In the genomic region with DNA sequence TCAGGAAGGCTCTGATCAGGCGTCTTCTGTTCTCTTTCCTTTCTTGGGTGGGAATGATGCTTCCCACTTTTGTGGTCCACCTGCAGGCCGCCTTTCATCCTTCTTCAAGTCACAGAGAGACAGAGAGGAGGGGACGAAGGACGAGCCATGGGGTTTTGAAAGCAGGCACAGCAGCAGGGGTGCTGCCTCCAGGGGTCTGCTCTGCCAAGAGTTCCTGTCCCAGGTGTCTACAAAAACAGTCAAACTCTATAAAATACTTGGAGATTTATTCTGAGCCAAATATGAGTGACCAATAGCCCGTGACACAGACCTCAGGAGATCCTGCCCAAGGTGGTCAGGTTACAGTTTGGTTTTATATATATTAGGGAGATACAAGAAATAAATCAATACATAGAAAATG, we compare ENCODE assay signal across 18 cellular contexts. TPM values are rescaled to one million over a fixed set of nuclear protein-coding genes. Genes with fewer than 3 reads are reported as not detected.
DNase-seq lines count a peak whose midpoint lies in the region; ATAC-seq, FAIRE-seq and TF ChIP-seq lines count a peak whose summit lies in the region.
"Had no signal": no experiment of that assay in that cellular context is flagged by ENCODE, and none has a peak within 500 bp of the region (broad histone marks: within the 10 kb centered on the region; RNA-seq: fewer than 3 reads in every experiment).

No MANE protein-coding gene starts in this region.

- POLR2A ChIA-PET in activated CD4-positive, alpha-beta T cell treated with anti-CD3 and anti-CD28 coated beads, Interleukin-2, amount 10 ng/mL, durations not matched to agents 7 days and 5 days (lab: Charles Lee) = interaction anchor here (0.7 to 1.6 kb wide), 5 partner anchors 34 to 66 kb away, joined by 3 to 7 read pairs (median 4); a partner anchor contains a TSS
- POLR2A ChIA-PET in activated CD4-positive, alpha-beta T cell treated with anti-CD3 and anti-CD28 coated beads for 36 hours (lab: Charles Lee) = interaction anchor here (0.7 to 4.2 kb wide), 6 partner anchors 19 to 59 kb away, joined by 3 to 52 read pairs (median 6); a partner anchor contains a TSS
- POLR2A ChIA-PET in RWPE1 (lab: Yijun Ruan, JAX; ENCODE audit: low non-redundant PET) = no interaction called here

- H3K4me3 ChIP-seq in HUES64 (ENCODE audit: low read length) (no peak overlapping the region), kidney (ENCODE audit: low read length in 2 of 2) (no peak overlapping the region), subcutaneous abdominal adipose tissue (ENCODE audit: low read depth in 1 of 5, low read length in 5 of 5) (no peak overlapping the region)
- H3K4me3 ChIP-seq: neural progenitor cell had no signal

- peak overlapping the region; percentile 12 for H3K4me3 Mint-ChIP-seq in activated CD4-positive, alpha-beta T cell treated with anti-CD3 and anti-CD28 coated beads, Interleukin-2, amount 10 ng/mL, durations not matched to agents 7 days and 5 days
- H3K4me3 Mint-ChIP-seq in activated CD4-positive, alpha-beta T cell treated with anti-CD3 and anti-CD28 coated beads for 36 hours = no peak overlapping the region
- H3K4me3 Mint-ChIP-seq in HFFc6 = no peak overlapping the region
- H3K4me3 Mint-ChIP-seq: neural progenitor cell had no signal

- 79% methylated on average over 4 of the region's 5 CpGs for WGBS in HUES64

- H3K4me1 Mint-ChIP-seq in activated CD4-positive, alpha-beta T cell treated with anti-CD3 and anti-CD28 coated beads, Interleukin-2, amount 10 ng/mL, durations not matched to agents 7 days and 5 days = peaks cover 17% of the 10 kb centered on the region
- peaks cover 66% of the 10 kb centered on the region for H3K4me1 Mint-ChIP-seq in activated CD4-positive, alpha-beta T cell treated with anti-CD3 and anti-CD28 coated beads for 36 hours
- H3K4me1 Mint-ChIP-seq in HFFc6 (ENCODE audit: low read depth) = peaks cover 5% of the 10 kb centered on the region; the same call in 1 of the 2 replicates

- CTCF ChIA-PET in activated CD4-positive, alpha-beta T cell treated with anti-CD3 and anti-CD28 coated beads, Interleukin-2, amount 10 ng/mL, durations not matched to agents 7 days and 5 days (lab: Charles Lee) = interaction anchor here (0.6 to 5.2 kb wide), 9 partner anchors 10 to 1328 kb away, joined by 3 to 28 read pairs (median 5); a partner anchor contains a TSS
- CTCF ChIA-PET in activated CD4-positive, alpha-beta T cell treated with anti-CD3 and anti-CD28 coated beads for 36 hours (lab: Charles Lee) = interaction anchor here (1.7 to 7.3 kb wide), 8 partner anchors 13 to 106 kb away, joined by 7 to 85 read pairs (median 12); a partner anchor contains a TSS
- CTCF ChIA-PET in RWPE1 (lab: Yijun Ruan, JAX) = interaction anchor here (1.2 kb wide), 1 partner anchor 106 kb away, joined by 3 read pairs; no protein-coding TSS in a partner anchor

- no peak for ATAC-seq in activated CD4-positive, alpha-beta T cell treated with anti-CD3 and anti-CD28 coated beads for 36 hours

- no peak for TF ChIP-seq CTCF in kidney (IDR thresholded peaks at IDR 0.05; ENCODE audit: borderline replicate concordance, extremely low read depth, insufficient read depth)
- no peak for TF ChIP-seq CTCF in RWPE1 (conservative IDR thresholded peaks at IDR 0.05; ENCODE audit: low read depth)
- TF ChIP-seq CTCF in HFFc6 (IDR thresholded peaks at IDR 0.05) = no peak

- H3K36me3 ChIP-seq in HUES64 (ENCODE audit: insufficient read depth, low read length) (no peaks in the 10 kb centered on the region), kidney (ENCODE audit: control insufficient read depth in 1 of 2, insufficient read depth in 2 of 2, low read length in 2 of 2) (no peaks in the 10 kb centered on the region), subcutaneous abdominal adipose tissue (ENCODE audit: control insufficient read depth in 5 of 5, insufficient read depth in 5 of 5, low read length in 5 of 5) (no peaks in the 10 kb centered on the region)
- H3K36me3 ChIP-seq: neural progenitor cell had no signal

- no peaks in the 10 kb centered on the region for H3K9me3 Mint-ChIP-seq in activated CD4-positive, alpha-beta T cell treated with anti-CD3 and anti-CD28 coated beads, Interleukin-2, amount 10 ng/mL, durations not matched to agents 7 days and 5 days
- H3K9me3 Mint-ChIP-seq in activated CD4-positive, alpha-beta T cell treated with anti-CD3 and anti-CD28 coated beads for 36 hours (ENCODE audit: low read depth) = no peaks in the 10 kb centered on the region
- no peaks in the 10 kb centered on the region for H3K9me3 Mint-ChIP-seq in HFFc6
- H3K9me3 Mint-ChIP-seq: activated T-helper 2 cell treated with anti-CD3 and anti-CD28 coated beads, Interferon-gamma antibody, Interleukin-2, Interleukin-4, amounts not matched to agents 10 μg/mL and 5 μg/mL and 100 μg/mL, durations not matched to agents 14 hours and 24 hours and 36 hours; dendritic cell treated with granulocyte-macrophage colony-stimulating factor and Interleukin-4, amounts not matched to agents 40 ng/mL and 50 ng/mL, for 4 days had no signal

- H3K9ac ChIP-seq in HUES64 (ENCODE audit: low read depth, low read length) = no peak overlapping the region
- H3K9ac ChIP-seq in kidney (ENCODE audit: low read length in 2 of 2) = no peak overlapping the region
- H3K9ac ChIP-seq in subcutaneous abdominal adipose tissue (ENCODE audit: low read length in 5 of 5) = peak overlapping the region in 2 of 5 donors; percentile 7 to 48
- H3K9ac ChIP-seq: neural progenitor cell had no signal

- H3K4me1 ChIP-seq in HUES64 (ENCODE audit: insufficient read depth, low read length) (peaks cover 51% of the 10 kb centered on the region), kidney (ENCODE audit: control insufficient read depth in 1 of 2, insufficient read depth in 1 of 2, low read depth in 1 of 2, low read length in 2 of 2) (peaks cover 3 to 4% of the 10 kb centered on the region in 2 donors), subcutaneous abdominal adipose tissue (ENCODE audit: control insufficient read depth in 5 of 5, insufficient read depth in 5 of 5, low read length in 5 of 5) (peaks cover 11 to 62% (median 25%) of the 10 kb centered on the region in 5 donors)

- no peak for DNase-seq in activated CD4-positive, alpha-beta T cell treated with anti-CD3 and anti-CD28 coated beads, Interleukin-2, amount 10 ng/mL, durations not matched to agents 7 days and 5 days
- no peak for DNase-seq in activated CD4-positive, alpha-beta T cell treated with anti-CD3 and anti-CD28 coated beads for 36 hours
- DNase-seq in kidney (no peak), mucosa of gallbladder (ENCODE audit: low spot score) (no peak), RWPE1 (ENCODE audit: low spot score) (no peak), HFFc6 (no peak)
- DNase-seq: aorta, NCI-H2171, SHP77 treated with DMSO at 0.1 percent for 48 hours, small intestine had no signal

- no peak overlapping the region for H3K27ac Mint-ChIP-seq in activated CD4-positive, alpha-beta T cell treated with anti-CD3 and anti-CD28 coated beads, Interleukin-2, amount 10 ng/mL, durations not matched to agents 7 days and 5 days
- H3K27ac Mint-ChIP-seq in activated CD4-positive, alpha-beta T cell treated with anti-CD3 and anti-CD28 coated beads for 36 hours = no peak overlapping the region
- H3K27ac Mint-ChIP-seq in HFFc6 = no peak overlapping the region
- H3K27ac Mint-ChIP-seq: activated T-helper 2 cell treated with anti-CD3 and anti-CD28 coated beads, Interferon-gamma antibody, Interleukin-2, Interleukin-4, amounts not matched to agents 10 μg/mL and 5 μg/mL and 100 μg/mL, durations not matched to agents 14 hours and 24 hours and 36 hours; dendritic cell treated with granulocyte-macrophage colony-stimulating factor and Interleukin-4, amounts not matched to agents 40 ng/mL and 50 ng/mL, for 4 days had no signal

- H3K27ac ChIP-seq in HUES64 (ENCODE audit: low read depth, low read length) = peak overlapping the region; percentile 79; the same call in 1 of the 2 replicates
- peak overlapping the region; percentile 71 to 79 for H3K27ac ChIP-seq in kidney (ENCODE audit: low read depth in 2 of 2, low read length in 2 of 2)
- H3K27ac ChIP-seq in subcutaneous abdominal adipose tissue (ENCODE audit: low read depth, low read length) = peak overlapping the region; percentile 66
- no peak overlapping the region for H3K27ac ChIP-seq in RWPE1
- H3K27ac ChIP-seq: 22Rv1, neural progenitor cell had no signal

- FAIRE-seq in kidney (lab: Jason Lieb, UNC) = no peak
- FAIRE-seq: G401.6, small intestine had no signal

- H3K36me3 Mint-ChIP-seq in activated CD4-positive, alpha-beta T cell treated with anti-CD3 and anti-CD28 coated beads, Interleukin-2, amount 10 ng/mL, durations not matched to agents 7 days and 5 days (ENCODE audit: low read depth) = peaks cover 4% of the 10 kb centered on the region
- H3K36me3 Mint-ChIP-seq in activated CD4-positive, alpha-beta T cell treated with anti-CD3 and anti-CD28 coated beads for 36 hours (ENCODE audit: low read depth) = no peaks in the 10 kb centered on the region
- no peaks in the 10 kb centered on the region for H3K36me3 Mint-ChIP-seq in HFFc6 (ENCODE audit: low read depth)
- H3K36me3 Mint-ChIP-seq: neural progenitor cell had no signal

- H3K27me3 ChIP-seq in HUES64 (ENCODE audit: insufficient read depth, low read length) = no peaks in the 10 kb centered on the region
- H3K27me3 ChIP-seq in subcutaneous abdominal adipose tissue (ENCODE audit: control insufficient read depth in 5 of 5, insufficient read depth in 4 of 5, low read length in 5 of 5) = no peaks in the 10 kb centered on the region
- H3K27me3 ChIP-seq: neural progenitor cell had no signal

- intact Hi-C loops in activated CD4-positive, alpha-beta T cell treated with anti-CD3 and anti-CD28 coated beads for 36 hours (cut with DNase I, micrococcal nuclease) = loop anchor here (5.0 to 10.0 kb wide), 4 partner anchors 525 to 1853 kb away; a partner anchor contains a TSS
- intact Hi-C loops in kidney (cut with DNase I) = no loop called here

- H3K27me3 Mint-ChIP-seq in activated CD4-positive, alpha-beta T cell treated with anti-CD3 and anti-CD28 coated beads, Interleukin-2, amount 10 ng/mL, durations not matched to agents 7 days and 5 days = no peaks in the 10 kb centered on the region
- no peaks in the 10 kb centered on the region for H3K27me3 Mint-ChIP-seq in activated CD4-positive, alpha-beta T cell treated with anti-CD3 and anti-CD28 coated beads for 36 hours
- H3K27me3 Mint-ChIP-seq in HFFc6 (ENCODE audit: insufficient read depth) = no peaks in the 10 kb centered on the region; the same call in 1 of the 2 replicates

- H3K9me3 ChIP-seq in HUES64 (ENCODE audit: insufficient read depth, low read depth, low read length) = no peaks in the 10 kb centered on the region
- no peaks in the 10 kb centered on the region for H3K9me3 ChIP-seq in kidney (ENCODE audit: control insufficient read depth in 1 of 2, low read length in 2 of 2)
- no peaks in the 10 kb centered on the region for H3K9me3 ChIP-seq in subcutaneous abdominal adipose tissue (ENCODE audit: control insufficient read depth in 5 of 5, low read length in 5 of 5)

RNA-seq across cellular contexts. Expression of a gene that starts 34.5 kb away (rescaled TPM):
- total RNA-seq in activated CD4-positive, alpha-beta T cell treated with anti-CD3 and anti-CD28 coated beads, Interleukin-2, amount 10 ng/mL, durations not matched to agents 7 days and 5 days = 100 to 1,000 TPM; 285 to 309 TPM
- total RNA-seq in activated CD4-positive, alpha-beta T cell treated with anti-CD3 and anti-CD28 coated beads for 36 hours = 100 to 1,000 TPM; 173 to 232 TPM
- 0.25 TPM for polyA plus RNA-seq in HUES64 (2013, experiment 1 of 2)
- polyA plus RNA-seq in HUES64 (2013, experiment 2 of 2) = 0.19 TPM
- total RNA-seq in kidney (48.8 TPM), mucosa of gallbladder (38.4 TPM)
- polyA plus RNA-seq in kidney (ENCODE audit: insufficient read depth, low read depth, low replicate concordance) = 4.6 TPM
- total RNA-seq in HFFc6 (2021; fragmentation: NEBNext Ultra II Directional; extraction: Animal tissue kit (Norgen Biotek cat#: 25700)) = not detected

RNA-seq across cellular contexts. Expression of a gene that starts 57.1 kb away (rescaled TPM):
- not detected for total RNA-seq in activated CD4-positive, alpha-beta T cell treated with anti-CD3 and anti-CD28 coated beads, Interleukin-2, amount 10 ng/mL, durations not matched to agents 7 days and 5 days
- not detected for total RNA-seq in activated CD4-positive, alpha-beta T cell treated with anti-CD3 and anti-CD28 coated beads for 36 hours
- polyA plus RNA-seq in HUES64 (2013, experiment 1 of 2) = 0.10 TPM
- polyA plus RNA-seq in HUES64 (2013, experiment 2 of 2) = 0.19 TPM
- 4.5 TPM for total RNA-seq in kidney
- 2.1 TPM for polyA plus RNA-seq in kidney (ENCODE audit: insufficient read depth, low read depth, low replicate concordance)
- 20.9 TPM for total RNA-seq in mucosa of gallbladder
- not detected for total RNA-seq in HFFc6 (2021; fragmentation: NEBNext Ultra II Directional; extraction: Animal tissue kit (Norgen Biotek cat#: 25700))
- total RNA-seq: activated T-helper 2 cell treated with anti-CD3 and anti-CD28 coated beads, Interferon-gamma antibody, Interleukin-2, Interleukin-4, amounts not matched to agents 10 μg/mL and 5 μg/mL and 100 μg/mL, durations not matched to agents 14 hours and 24 hours and 36 hours; HT1080 had no signal

Comparison
In these comparisons a context has a peak if more than half of its experiments do, and no peak if none do; other contexts are left out.
1. RNA of a gene that starts 34.5 kb away (total RNA-seq): 285 to 309 TPM in activated CD4-positive, alpha-beta T cell treated with anti-CD3 and anti-CD28 coated beads, Interleukin-2, amount 10 ng/mL, durations not matched to agents 7 days and 5 days, 173 to 232 TPM in activated CD4-positive, alpha-beta T cell treated with anti-CD3 and anti-CD28 coated beads for 36 hours, 48.8 TPM in kidney (single experiment) and 38.4 TPM in mucosa of gallbladder (single experiment); not detected in HFFc6; every median in the first group is over 10 times any median in the second.